8 cellular contexts compared by ENCODE assay signal in the genomic region with DNA sequence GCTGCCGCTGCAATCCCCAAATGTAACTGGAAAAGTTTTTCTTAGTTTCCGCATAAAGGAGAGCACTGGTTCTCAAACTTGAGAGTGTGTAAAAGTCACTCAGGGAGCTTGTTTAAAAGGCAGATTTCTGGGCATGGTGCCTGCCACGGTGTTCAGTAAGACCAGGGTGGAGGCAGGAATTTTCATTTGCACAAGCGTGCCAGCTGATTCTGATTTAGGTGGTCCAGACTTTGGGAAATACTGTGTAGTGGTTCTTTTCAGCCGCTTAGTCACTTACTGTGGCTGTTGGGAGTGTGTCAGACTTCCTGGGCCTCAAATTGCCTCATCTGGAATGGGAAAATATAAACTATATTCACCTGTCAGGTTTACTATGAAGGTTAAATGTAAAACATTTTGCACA. TPM values are rescaled to one million over a fixed set of nuclear protein-coding genes. Genes with fewer than 3 reads are reported as not detected.
A peak's percentile ranks its signal among the peaks of the same experiment; 100 is the strongest.
DNase-seq lines count a peak whose midpoint lies in the region; ATAC-seq and TF ChIP-seq lines count a peak whose summit lies in the region.

No MANE protein-coding gene starts in this region.

- no peak for TF ChIP-seq EP300 in transverse colon (IDR thresholded peaks at IDR 0.05; ENCODE audit: low read depth)

- in situ Hi-C loops in transverse colon (cut with MboI; ENCODE audit: low pct_ligation_motif_present in 1 of 4, low pct_unique_long_range_greater_than_20kb in 1 of 4, low sequenced_read_pairs in 3 of 4): loop anchor here in 1 of 4 donors (10.0 kb wide), 1 partner anchor 94 kb away; no protein-coding TSS in a partner anchor

- H3K27ac ChIP-seq in transverse colon: peak overlapping the region; percentile 69 to 83 (median 78)

- peak overlapping the region; percentile 62 to 82 (median 74) for H3K4me3 ChIP-seq in transverse colon

- H3K9me3 Mint-ChIP-seq in activated T-cell treated with anti-CD3 and anti-CD28 coated beads, Interleukin-2, amount 50 U/mL, for 4 hours: no peaks in the 10 kb centered on the region
- H3K9me3 Mint-ChIP-seq in activated naive CD8-positive, alpha-beta T cell treated with anti-CD3 and anti-CD28 coated beads for 36 hours: no peaks in the 10 kb centered on the region

- TF ChIP-seq POLR2A in transverse colon (IDR thresholded peaks at IDR 0.05): no peak

- peaks cover 6 to 17% (median 11%) of the 10 kb centered on the region in 4 donors for H3K4me1 ChIP-seq in transverse colon

- H3K27ac Mint-ChIP-seq in activated naive CD8-positive, alpha-beta T cell treated with anti-CD3 and anti-CD28 coated beads for 36 hours: no peak overlapping the region

- no peaks in the 10 kb centered on the region for H3K27me3 ChIP-seq in transverse colon

- H3K36me3 ChIP-seq in transverse colon: no peaks in the 10 kb centered on the region

- WGBS in transverse colon (ENCODE audit: low coverage in 1 of 2), 2 donors: 40% methylated on average over 5 of the region's 5 CpGs; no CpG with 5 or more reads in 1 of the 2 donors

- H3K9me3 ChIP-seq in transverse colon: no peaks in the 10 kb centered on the region

- H3K4me3 Mint-ChIP-seq in activated T-cell treated with anti-CD3 and anti-CD28 coated beads, Interleukin-2, amount 50 U/mL, for 4 hours: peak overlapping the region; percentile 84
- H3K4me3 Mint-ChIP-seq in activated naive CD8-positive, alpha-beta T cell treated with anti-CD3 and anti-CD28 coated beads for 36 hours: peak overlapping the region; percentile 81

- no peak for ATAC-seq in activated T-cell treated with anti-CD3 and anti-CD28 coated beads, Interleukin-2, amount 50 U/mL, for 4 hours
- ATAC-seq in HG02852 (IDR thresholded peaks at IDR 0.05; ENCODE audit: unreplicated experiment): no peak
- no peak for ATAC-seq in GM19023 (IDR thresholded peaks at IDR 0.05; ENCODE audit: unreplicated experiment)

- DNase-seq in activated T-cell treated with anti-CD3 and anti-CD28 coated beads, Interleukin-2, amount 50 U/mL, for 4 hours: no peak
- no peak for DNase-seq in activated T-cell treated with anti-CD3 and anti-CD28 coated beads, Interleukin-2, amount 50 U/mL, for 48 hours
- DNase-seq in activated naive CD8-positive, alpha-beta T cell treated with anti-CD3 and anti-CD28 coated beads for 36 hours: no peak
- peak; percentile 15 for DNase-seq in kidney glomerular epithelial cell (lab: John Stamatoyannopoulos, UW)
- DNase-seq in transverse colon: no peak
- no peak for DNase-seq in posterior cingulate gyrus

- peaks cover 13% of the 10 kb centered on the region for H3K4me1 Mint-ChIP-seq in activated T-cell treated with anti-CD3 and anti-CD28 coated beads, Interleukin-2, amount 50 U/mL, for 4 hours (ENCODE audit: low read depth)
- peaks cover 23% of the 10 kb centered on the region for H3K4me1 Mint-ChIP-seq in activated naive CD8-positive, alpha-beta T cell treated with anti-CD3 and anti-CD28 coated beads for 36 hours

- H3K36me3 Mint-ChIP-seq in activated T-cell treated with anti-CD3 and anti-CD28 coated beads, Interleukin-2, amount 50 U/mL, for 4 hours (ENCODE audit: insufficient read depth): no peaks in the 10 kb centered on the region
- H3K36me3 Mint-ChIP-seq in activated naive CD8-positive, alpha-beta T cell treated with anti-CD3 and anti-CD28 coated beads for 36 hours: no peaks in the 10 kb centered on the region

- peaks cover 2% of the 10 kb centered on the region for H3K27me3 Mint-ChIP-seq in activated T-cell treated with anti-CD3 and anti-CD28 coated beads, Interleukin-2, amount 50 U/mL, for 4 hours (ENCODE audit: low read depth)
- no peaks in the 10 kb centered on the region for H3K27me3 Mint-ChIP-seq in activated naive CD8-positive, alpha-beta T cell treated with anti-CD3 and anti-CD28 coated beads for 36 hours

- no peak for TF ChIP-seq CTCF in transverse colon (IDR thresholded peaks at IDR 0.05)

- intact Hi-C loops in transverse colon (cut with DNase I; ENCODE audit: low total_unique reads): no loop called here
- intact Hi-C loops in posterior cingulate gyrus (cut with DNase I): loop anchor here (10.0 kb wide), 1 partner anchor 94 kb away; no protein-coding TSS in a partner anchor

RNA-seq across cellular contexts. Expression of gene ARMC9, which starts 0.8 kb away (rescaled TPM):
- 1 to 10 TPM; 3.3 to 6.4 (median 5.9) TPM for total RNA-seq in activated T-cell treated with anti-CD3 and anti-CD28 coated beads, Interleukin-2, amount 50 U/mL, for 4 hours
- total RNA-seq in activated naive CD8-positive, alpha-beta T cell treated with anti-CD3 and anti-CD28 coated beads for 36 hours: 1 to 10 TPM; 3.9 to 5.1 TPM
- 10 to 100 TPM; 11.5 to 59.5 (median 14.4) TPM for total RNA-seq in transverse colon
